18 cellular contexts compared by ENCODE assay signal in genomic region chr19:2318923-2319322, GRCh38. TPM values are rescaled to one million over a fixed set of nuclear protein-coding genes. Genes with fewer than 3 reads are reported as not detected.
DNase-seq lines count a peak whose midpoint lies in the region; ATAC-seq, FAIRE-seq and TF ChIP-seq lines count a peak whose summit lies in the region.
"Had no signal": no experiment of that assay in that cellular context is flagged by ENCODE, and none has a peak within 500 bp of the region (broad histone marks: within the 10 kb centered on the region; RNA-seq: fewer than 3 reads in every experiment).

No MANE protein-coding gene starts in this region.

- peaks cover 0 to 15% (median 9%) of the 10 kb centered on the region in 7 donors for H3K9me3 Mint-ChIP-seq in naive B cell
- H3K9me3 Mint-ChIP-seq in GM23338 = peaks cover 6% of the 10 kb centered on the region; the same call in 1 of the 3 replicates

- H3K36me3 Mint-ChIP-seq in naive B cell (peaks cover 0 to 5% of the 10 kb centered on the region in 2 donors), GM23338 (ENCODE audit: low read depth) (peaks cover 3% of the 10 kb centered on the region; the same call in 2 of the 3 replicates)

- CTCF ChIA-PET in A549 (lab: Yijun Ruan, JAX) (no interaction called here), OCI-LY7 (lab: Charles Lee; ENCODE audit: unreplicated experiment) (interaction anchor here (1.0 kb wide), 1 partner anchor 29 kb away, joined by 9 read pairs; no protein-coding TSS in a partner anchor)

- H3K27ac Mint-ChIP-seq in naive B cell (peak overlapping the region in 4 of 6 donors; percentile 57 to 94 (median 87)), GM23338 (no peak overlapping the region)
- H3K27ac Mint-ChIP-seq: CD8-positive, alpha-beta T cell had no signal

- no peak for FAIRE-seq in A549 (lab: Jason Lieb, UNC)
- FAIRE-seq: D721Med had no signal

- H3K4me3 Mint-ChIP-seq in naive B cell = peak overlapping the region in 6 of 8 donors; percentile 32 to 84 (median 70)
- no peak overlapping the region for H3K4me3 Mint-ChIP-seq in GM23338
- H3K4me3 Mint-ChIP-seq: CD14-positive monocyte; CD8-positive, alpha-beta T cell had no signal

- POLR2A ChIA-PET in A549 (lab: Yijun Ruan, JAX) = no interaction called here
- POLR2A ChIA-PET in OCI-LY7 (lab: Charles Lee) = interaction anchor here (0.6 to 1.3 kb wide), 4 partner anchors 9 to 301 kb away, joined by 3 to 4 read pairs (median 4); no protein-coding TSS in a partner anchor

- H3K4me1 ChIP-seq in A549 (no peaks in the 10 kb centered on the region), DOHH2 (ENCODE audit: control insufficient read depth, low read length) (peaks cover 39% of the 10 kb centered on the region), OCI-LY7 (ENCODE audit: insufficient read depth, low read length, poor library complexity, severe bottlenecking) (peaks cover 18% of the 10 kb centered on the region), GM23338 (ENCODE audit: insufficient read depth) (no peaks in the 10 kb centered on the region)

- H3F3A ChIP-seq in DOHH2 (ENCODE audit: control insufficient read depth, insufficient read depth) = 0 out of 2 replicates have a peak, but pooled peaks cover 3% of the 10 kb centered on the region
- no peaks in the 10 kb centered on the region for H3F3A ChIP-seq in GM23338 (replicated peaks; ENCODE audit: low read depth)

- DNase-seq in A549 (ENCODE audit: low read depth in 1 of 2, low spot score in 1 of 2) = no peak
- DNase-seq in OCI-LY7 (ENCODE audit: low spot score) = no peak
- DNase-seq in naive B cell = no peak
- no peak for DNase-seq in GM23338 (ENCODE audit: low spot score)
- DNase-seq in cortex of kidney (lab: John Stamatoyannopoulos, UW) = no peak
- DNase-seq: 8988T; ACHN; CD8-positive, alpha-beta T cell; COR-L47; DMS79 treated with DMSO at 0.1 percent for 48 hours; GDM1; HCEC 1CT had no signal

- H3K4me2 ChIP-seq in A549 = no peak overlapping the region
- H3K4me2 ChIP-seq in DOHH2 (ENCODE audit: low read length) = peak overlapping the region; percentile 52
- peak overlapping the region; percentile 51 for H3K4me2 ChIP-seq in OCI-LY7 (ENCODE audit: low read length)
- no peak overlapping the region for H3K4me2 ChIP-seq in GM23338

- TF ChIP-seq EP300 in A549 (IDR thresholded peaks at IDR 0.05) = no peak

- H4K20me1 ChIP-seq in DOHH2 (ENCODE audit: control insufficient read depth, insufficient read depth, low read depth, low read length) (no peaks in the 10 kb centered on the region), OCI-LY7 (ENCODE audit: insufficient read depth, low read length) (no peaks in the 10 kb centered on the region), GM23338 (replicated peaks; ENCODE audit: insufficient read depth) (no peaks in the 10 kb centered on the region; the same call in 1 of the 2 replicates)

- H3K79me2 ChIP-seq in DOHH2 (ENCODE audit: control insufficient read depth, low read length) = peaks cover under 1% of the 10 kb centered on the region
- H3K79me2 ChIP-seq in OCI-LY7 (ENCODE audit: insufficient read depth, low read depth, low read length) = no peaks in the 10 kb centered on the region
- H3K79me2 ChIP-seq in GM23338 (replicated peaks; ENCODE audit: insufficient read depth) = no peaks in the 10 kb centered on the region

- H3K36me3 ChIP-seq in DOHH2 (ENCODE audit: control insufficient read depth, low read length) (peaks cover 23% of the 10 kb centered on the region), OCI-LY7 (ENCODE audit: insufficient read depth, low read length) (peaks cover 29% of the 10 kb centered on the region), GM23338 (ENCODE audit: insufficient read depth) (no peaks in the 10 kb centered on the region)

- H3K4me1 Mint-ChIP-seq in naive B cell (peaks cover 33 to 63% (median 55%) of the 10 kb centered on the region in 3 donors), GM23338 (no peaks in the 10 kb centered on the region; the same call in 2 of the 3 replicates)

- BruUV-seq in OCI-LY7 (replicated peaks; lab: Mats Ljungman, UMichigan) = no TSS peak

- TF ChIP-seq CTCF in A549 (IDR thresholded peaks at IDR 0.05) = no peak
- TF ChIP-seq CTCF in DOHH2 (IDR thresholded peaks at IDR 0.05; ENCODE audit: low read depth, low read length, poor library complexity, severe bottlenecking) = no peak
- no peak for TF ChIP-seq CTCF in OCI-LY7 (conservative IDR thresholded peaks at IDR 0.05; ENCODE audit: low read length)
- TF ChIP-seq CTCF in GM23338 (conservative IDR thresholded peaks at IDR 0.05; ENCODE audit: low read depth in 2 of 2) = no peak

- H3K4me3 ChIP-seq in A549 (no peak overlapping the region), DOHH2 (ENCODE audit: low read length) (peak overlapping the region; percentile 32; the same call in 1 of the 2 replicates), OCI-LY7 (ENCODE audit: low read depth, low read length, poor library complexity, severe bottlenecking) (no peak overlapping the region), GM23338 (no peak overlapping the region)

- H3K9me3 ChIP-seq in A549 (peaks cover 15% of the 10 kb centered on the region; the same call in 2 of the 3 replicates), DOHH2 (ENCODE audit: control insufficient read depth, insufficient read depth, low read length) (peaks cover 16% of the 10 kb centered on the region), OCI-LY7 (ENCODE audit: low read length) (peaks cover 19% of the 10 kb centered on the region)

- TF ChIP-seq RAD21 in A549 (conservative IDR thresholded peaks at IDR 0.05 in 1 of 2, IDR thresholded peaks at IDR 0.05 in 1 of 2) = no peak

- 74% methylated on average over 3 of the region's 6 CpGs for WGBS in A549 (ENCODE audit: missing lambda C conversion rate)

- H2AFZ ChIP-seq in OCI-LY7 (ENCODE audit: low read length) (no peak overlapping the region; the same call in 1 of the 2 replicates), GM23338 (no peak overlapping the region)

- H3K27me3 ChIP-seq in DOHH2 (ENCODE audit: control insufficient read depth, low read length) = no peaks in the 10 kb centered on the region
- H3K27me3 ChIP-seq in GM23338 (ENCODE audit: insufficient read depth) = no peaks in the 10 kb centered on the region

- intact Hi-C loops in OCI-LY7 (cut with micrococcal nuclease; ENCODE audit: unreplicated experiment) = loop anchor here (5.0 kb wide), 1 partner anchor 162 kb away; no protein-coding TSS in a partner anchor

- no peak overlapping the region for H3K27ac ChIP-seq in A549
- H3K27ac ChIP-seq in DOHH2 (ENCODE audit: low read depth, low read length) = peak overlapping the region; percentile 38
- H3K27ac ChIP-seq in OCI-LY7 (ENCODE audit: low read depth, low read length, poor library complexity, severe bottlenecking) = peak overlapping the region; percentile 58
- no peak overlapping the region for H3K27ac ChIP-seq in GM23338 (ENCODE audit: low read depth)

- no peak for TF ChIP-seq POLR2A in A549 (IDR thresholded peaks at IDR 0.05; ENCODE audit: low read length)

- H3K27me3 Mint-ChIP-seq in naive B cell = no peaks in the 10 kb centered on the region
- peaks cover 4% of the 10 kb centered on the region for H3K27me3 Mint-ChIP-seq in GM23338 (ENCODE audit: insufficient read depth, low read depth, poor library complexity)

- ATAC-seq in A549 = no peak
- ATAC-seq in naive B cell (ENCODE audit: low read depth in 2 of 2) = no peak
- no peak for ATAC-seq in GM23338
- no peak for ATAC-seq in HG03520 (IDR thresholded peaks at IDR 0.05; ENCODE audit: unreplicated experiment)
- no peak for ATAC-seq in HG03196 (IDR thresholded peaks at IDR 0.05; ENCODE audit: unreplicated experiment)
- ATAC-seq: CD8-positive, alpha-beta T cell had no signal

- H3K9me2 ChIP-seq in DOHH2 (replicated peaks; ENCODE audit: control insufficient read depth, low read length) (no peaks in the 10 kb centered on the region), OCI-LY7 (ENCODE audit: insufficient read depth, low read length) (no peaks in the 10 kb centered on the region), GM23338 (ENCODE audit: insufficient read depth) (no peaks in the 10 kb centered on the region)

RNA-seq across cellular contexts. Expression of gene LSM7, which starts 9.5 kb away (rescaled TPM):
- polyA plus RNA-seq in A549 (2011; rRNA removed) = 112 and 140 TPM in 2 replicates
- 572 and 723 TPM in 2 replicates for polyA plus RNA-seq in A549 (2012; cell fraction: cytosol; rRNA removed)
- 405 and 471 TPM in 2 replicates for polyA plus RNA-seq in A549 (2012; cell fraction: nucleus; rRNA removed)
- 139 to 170 TPM (median 144 TPM) in 3 replicates for polyA plus RNA-seq in A549 (2017; fragmentation: RNase III; extraction: RNeasy Plus Mini Kit Qiagen cat#74134 plus additional on column Dnase treatment)
- polyA minus RNA-seq in A549 (2011; rRNA and poly(A)+ RNA removed) = 19.7 and 25.2 TPM in 2 replicates
- 288 and 321 TPM in 2 replicates for total RNA-seq in OCI-LY7 (2014; rRNA removed; shearing (Covaris generic))
- 164 and 170 TPM in 2 replicates for total RNA-seq in OCI-LY7 (2022)
- 100 to 1,000 TPM; 275 to 337 (median 314) TPM for polyA plus RNA-seq in naive B cell (ENCODE audit: low read depth in 6 of 6)
- total RNA-seq in GM23338 (2014; rRNA removed; shearing (Covaris generic)) = 197 and 299 TPM in 2 replicates
- 409 and 434 TPM in 2 replicates for polyA plus RNA-seq in GM23338 (2016; fragmentation: Nextera tagmentation; extraction: Ambion mirVana)

RNA-seq across cellular contexts. Expression of gene SPPL2B, which starts 9.6 kb away (rescaled TPM):
- polyA plus RNA-seq in A549 (2011; rRNA removed) (11.3 and 11.4 TPM in 2 replicates), A549 (2017; fragmentation: RNase III; extraction: RNeasy Plus Mini Kit Qiagen cat#74134 plus additional on column Dnase treatment) (28.6 to 36.8 TPM (median 36.5 TPM) in 3 replicates), naive B cell (ENCODE audit: low read depth in 6 of 6) (10 to 100 TPM; 13.0 to 38.0 (median 18.7) TPM), GM23338 (2016; fragmentation: Nextera tagmentation; extraction: Ambion mirVana) (21.1 and 23.5 TPM in 2 replicates)
- 34.8 and 40.1 TPM in 2 replicates for polyA plus RNA-seq in A549 (2012; cell fraction: cytosol; rRNA removed)
- 372 and 438 TPM in 2 replicates for polyA plus RNA-seq in A549 (2012; cell fraction: nucleus; rRNA removed)
- 3.6 and 8.4 TPM in 2 replicates for polyA minus RNA-seq in A549 (2011; rRNA and poly(A)+ RNA removed)
- total RNA-seq in OCI-LY7 (2014; rRNA removed; shearing (Covaris generic)) = 96.9 and 106 TPM in 2 replicates
- 185 and 191 TPM in 2 replicates for total RNA-seq in OCI-LY7 (2022)
- 51.0 and 53.3 TPM in 2 replicates for total RNA-seq in GM23338 (2014; rRNA removed; shearing (Covaris generic))

RNA-seq across cellular contexts. Expression of gene LINGO3, which starts 11.0 kb away (rescaled TPM):
- polyA plus RNA-seq in A549 (2011; rRNA removed) (not detected in 2 replicates), A549 (2017; fragmentation: RNase III; extraction: RNeasy Plus Mini Kit Qiagen cat#74134 plus additional on column Dnase treatment) (not detected in 3 replicates), naive B cell (ENCODE audit: low read depth in 6 of 6) (10 to 100 TPM in 5 of 6 donors, 1 to 10 TPM in 1; 6.4 to 45.0 (median 15.4) TPM), GM23338 (2016; fragmentation: Nextera tagmentation; extraction: Ambion mirVana) (0.29 and 0.40 TPM in 2 replicates)
- polyA plus RNA-seq in A549 (2012; cell fraction: cytosol; rRNA removed) = not detected in 2 replicates
- not detected in 2 replicates for polyA plus RNA-seq in A549 (2012; cell fraction: nucleus; rRNA removed)
- polyA minus RNA-seq in A549 (2011; rRNA and poly(A)+ RNA removed) = not detected in 2 replicates
- total RNA-seq in OCI-LY7 (2014; rRNA removed; shearing (Covaris generic)) = 0.33 and 0.38 TPM in 2 replicates
- total RNA-seq in OCI-LY7 (2022) = 0.13 and 0.17 TPM in 2 replicates
- total RNA-seq in GM23338 (2014; rRNA removed; shearing (Covaris generic)) = 0.45 and 1.9 TPM in 2 replicates
- total RNA-seq: HT1080 had no signal

RNA-seq across cellular contexts. Expression of gene PEAK3, which starts 36.9 kb away (rescaled TPM):
- polyA plus RNA-seq in A549 (2011; rRNA removed) (not detected in 2 replicates), A549 (2017; fragmentation: RNase III; extraction: RNeasy Plus Mini Kit Qiagen cat#74134 plus additional on column Dnase treatment) (not detected in 3 replicates), naive B cell (ENCODE audit: low read depth in 6 of 6) (1 to 10 TPM in 1 of 6 donors, under 1 TPM in 4, not detected in 1; 0.30 to 1.0 (median 0.49) TPM), GM23338 (2016; fragmentation: Nextera tagmentation; extraction: Ambion mirVana) (not detected in 2 replicates)
- not detected in 2 replicates for polyA plus RNA-seq in A549 (2012; cell fraction: cytosol; rRNA removed)
- polyA plus RNA-seq in A549 (2012; cell fraction: nucleus; rRNA removed) = not detected in 2 replicates
- polyA minus RNA-seq in A549 (2011; rRNA and poly(A)+ RNA removed) = not detected in 2 replicates
- not detected in 2 replicates for total RNA-seq in OCI-LY7 (2014; rRNA removed; shearing (Covaris generic))
- 0.18 TPM in 1 of 2 replicates, not detected in the other for total RNA-seq in OCI-LY7 (2022)
- not detected in 2 replicates for total RNA-seq in GM23338 (2014; rRNA removed; shearing (Covaris generic))
- total RNA-seq: CD8-positive, alpha-beta T cell had no signal

RNA-seq across cellular contexts. Expression of gene TMPRSS9, which starts 41.1 kb away (rescaled TPM):
- 0.01 TPM in 1 of 2 replicates, not detected in the other for polyA plus RNA-seq in A549 (2011; rRNA removed)
- polyA plus RNA-seq in A549 (2012; cell fraction: cytosol; rRNA removed) = 0.01 TPM in 2 replicates
- polyA plus RNA-seq in A549 (2012; cell fraction: nucleus; rRNA removed) = 0.11 and 0.36 TPM in 2 replicates
- 0.04 TPM in 1 of 3 replicates, not detected in the others for polyA plus RNA-seq in A549 (2017; fragmentation: RNase III; extraction: RNeasy Plus Mini Kit Qiagen cat#74134 plus additional on column Dnase treatment)
- not detected in 2 replicates for polyA minus RNA-seq in A549 (2011; rRNA and poly(A)+ RNA removed)
- total RNA-seq in OCI-LY7 (2014; rRNA removed; shearing (Covaris generic)) = 0.44 TPM in 1 of 2 replicates, not detected in the other
- 0.28 TPM in 1 of 2 replicates, not detected in the other for total RNA-seq in OCI-LY7 (2022)
- not detected for polyA plus RNA-seq in naive B cell (ENCODE audit: low read depth in 6 of 6)
- 0.16 and 0.28 TPM in 2 replicates for total RNA-seq in GM23338 (2014; rRNA removed; shearing (Covaris generic))
- 0.05 and 0.38 TPM in 2 replicates for polyA plus RNA-seq in GM23338 (2016; fragmentation: Nextera tagmentation; extraction: Ambion mirVana)
- total RNA-seq: CD8-positive, alpha-beta T cell; HT1080 had no signal

Comparison
In these comparisons a context has a peak if more than half of its experiments do, and no peak if none do; other contexts are left out.
1. H3K27ac ChIP-seq: peak in DOHH2 (single experiment) and OCI-LY7 (single experiment); none in A549 (0 of 2) and GM23338 (single experiment).
2. H3K4me2 ChIP-seq: peak in DOHH2 (single experiment) and OCI-LY7 (single experiment); none in A549 (single experiment) and GM23338 (single experiment).